21 cellular contexts compared by ENCODE assay signal in genomic region chr1:119068427-119068826, GRCh38.
A peak's percentile ranks its signal among the peaks of the same experiment; 100 is the strongest.
DNase-seq lines count a peak whose midpoint lies in the region; ATAC-seq, FAIRE-seq and TF ChIP-seq lines count a peak whose summit lies in the region.
"Had no signal": no experiment of that assay in that cellular context is flagged by ENCODE, and none has a peak within 500 bp of the region (broad histone marks: within the 10 kb centered on the region; RNA-seq: fewer than 3 reads in every experiment).

No MANE protein-coding gene starts in this region.

- no peaks in the 10 kb centered on the region for H3K27me3 Mint-ChIP-seq in neural crest cell (ENCODE audit: low read depth)

- peak overlapping the region; percentile 27; the same call in 1 of the 2 replicates for H3K4me2 ChIP-seq in K562 (ENCODE audit: insufficient read depth, low read length)
- H3K4me2 ChIP-seq: A549, PC-9 had no signal

- H3K9ac ChIP-seq in K562 (ENCODE audit: insufficient read depth in 1 of 2, low read depth in 2 of 2, low read length in 2 of 2), result 0 out of 4 replicates have a peak overlapping the region, but pooled peaks of 1 of the 2 experiments have one; percentile 4
- H3K9ac ChIP-seq: GM23248 had no signal

- no peaks in the 10 kb centered on the region for H3K79me2 ChIP-seq in K562 (ENCODE audit: control insufficient read depth, insufficient read depth, low read length)

- no peaks in the 10 kb centered on the region for H3K9me1 ChIP-seq in K562 (ENCODE audit: control insufficient read depth, insufficient read depth, low read length)

- H3K4me3 Mint-ChIP-seq in neural crest cell, result no peak overlapping the region

- TF ChIP-seq EP300 in K562 (IDR thresholded peaks at IDR 0.05; ENCODE audit: low read length) (no peak), tibial nerve (IDR thresholded peaks at IDR 0.05) (no peak)

- peak; percentile 29 for FAIRE-seq in K562 (lab: Jason Lieb, UNC)
- FAIRE-seq: A549 had no signal

- H3K27ac ChIP-seq in K562 (ENCODE audit: extremely low read depth, low read depth, low read length) (peak overlapping the region; percentile 31; the same call in 1 of the 3 replicates), tibial nerve (no peak overlapping the region)
- H3K27ac ChIP-seq: A549, C4-2B, GM23248, PC-9, SK-N-MC had no signal

- no peak for TF ChIP-seq CTCF in K562 (IDR thresholded peaks at IDR 0.05 in 2 of 3, conservative IDR thresholded peaks at IDR 0.05 in 1 of 3; ENCODE audit: insufficient read depth in 2 of 3, low read depth in 1 of 3, low read length in 3 of 3)
- no peak for TF ChIP-seq CTCF in neural crest cell (conservative IDR thresholded peaks at IDR 0.05)
- no peak for TF ChIP-seq CTCF in tibial nerve (IDR thresholded peaks at IDR 0.05)

- peaks cover 3% of the 10 kb centered on the region for H3K36me3 Mint-ChIP-seq in neural crest cell (ENCODE audit: low read depth)

- no peaks in the 10 kb centered on the region for H3K27me3 ChIP-seq in K562 (ENCODE audit: control insufficient read depth in 2 of 2, insufficient read depth in 2 of 2, low read length in 2 of 2)
- no peaks in the 10 kb centered on the region for H3K27me3 ChIP-seq in tibial nerve

- peak overlapping the region; percentile 30; the same call in 1 of the 2 replicates for H2AFZ ChIP-seq in K562 (ENCODE audit: low read depth, low read length)
- H2AFZ ChIP-seq: GM23248, PC-9 had no signal

- BruUV-seq in K562 (replicated peaks; lab: Mats Ljungman, UMichigan), result no TSS peak

- H3K4me1 ChIP-seq in K562 (replicated peaks in 1 of 2; ENCODE audit: control insufficient read depth in 2 of 2, insufficient read depth in 2 of 2, low read length in 2 of 2), result peaks cover 11 to 12% of the 10 kb centered on the region in 2 experiments; a peak in 4 of 5 replicates
- peaks cover 0 to 9% (median 4%) of the 10 kb centered on the region in 4 donors for H3K4me1 ChIP-seq in tibial nerve
- H3K4me1 ChIP-seq: A549 had no signal

- H4K20me1 ChIP-seq in K562 (replicated peaks; ENCODE audit: control insufficient read depth, insufficient read depth, low read length), result no peaks in the 10 kb centered on the region

- POLR2A ChIA-PET in K562 (lab: Yijun Ruan, JAX), result interaction anchor here (1.2 kb wide), 1 partner anchor 12 kb away, joined by 4 read pairs; no protein-coding TSS in a partner anchor

- TF ChIP-seq POLR2A in K562 (conservative IDR thresholded peaks at IDR 0.05) (no peak), tibial nerve (IDR thresholded peaks at IDR 0.05) (no peak)

- H3K27ac Mint-ChIP-seq in neural crest cell (ENCODE audit: unreplicated experiment), result peak overlapping the region; percentile 40

- CTCF ChIA-PET in K562 (lab: Yijun Ruan, JAX; ENCODE audit: low intra/inter-chr PET ratio), result no interaction called here

- WGBS in K562 (ENCODE audit: insufficient coverage, low coverage, missing lambda C conversion rate), result 14% methylated on average over 4 of the region's 4 CpGs
- 64 to 65% methylated on average over 4 of the region's 4 CpGs for WGBS in tibial nerve, 2 donors

- no peaks in the 10 kb centered on the region for H3K9me3 ChIP-seq in K562 (replicated peaks; ENCODE audit: control insufficient read depth, insufficient read depth, low read depth, low read length)
- H3K9me3 ChIP-seq in tibial nerve, result no peaks in the 10 kb centered on the region
- H3K9me3 ChIP-seq: A549 had no signal

- in situ Hi-C loops in K562 (cut with MboI), result no loop called here

- no peak for TF ChIP-seq RAD21 in K562 (CRISPR knock-in tag; conservative IDR thresholded peaks at IDR 0.05 in 1 of 2, IDR thresholded peaks at IDR 0.05 in 1 of 2)

- intact Hi-C loops in K562 (cut with micrococcal nuclease), result no loop called here

- peaks cover 4% of the 10 kb centered on the region for H3K9me3 Mint-ChIP-seq in neural crest cell

- no peak overlapping the region for H3K4me3 ChIP-seq in K562
- no peak overlapping the region for H3K4me3 ChIP-seq in tibial nerve
- H3K4me3 ChIP-seq: A549, GM23248, PC-9, SK-N-MC had no signal

- H3K36me3 ChIP-seq in K562 (ENCODE audit: control insufficient read depth, insufficient read depth, low read length), result no peaks in the 10 kb centered on the region
- peaks cover 0 to 7% (median 0%) of the 10 kb centered on the region in 3 donors for H3K36me3 ChIP-seq in tibial nerve

- no peaks in the 10 kb centered on the region for H3K4me1 Mint-ChIP-seq in neural crest cell

- DNase-seq in EH (ENCODE audit: low read depth), result peak; percentile 28
- DNase-seq in NCI-H446 (lab: John Stamatoyannopoulos, UW), result peak; percentile 54 to 64
- peak in 3 of 4 experiments; percentile 18 to 62 (median 47) for DNase-seq in K562 (ENCODE audit: extremely low read depth in 1 of 4, low spot score in 3 of 4)
- DNase-seq in neural crest cell (ENCODE audit: low read depth, low spot score), result no peak
- no peak for DNase-seq in T-helper 2 cell
- DNase-seq in RPMI8226, result no peak
- no peak for DNase-seq in tibial nerve (ENCODE audit: low spot score in 2 of 2)
- DNase-seq: COR-L47, GM23248, NCI-H1048, NCI-H1436 treated with DMSO at 0.1 percent for 48 hours, NCI-H2029 treated with DMSO at 0.1 percent for 48 hours, NCI-H2171 treated with DMSO at 0.1 percent for 48 hours, NCI-H510A, NCI-H82, PC-9 had no signal

- peak; percentile 91 for ATAC-seq in K562
- ATAC-seq: A549, HCT116, Right ventricle myocardium inferior had no signal

TF ChIP-seq in K562, 482 proteins besides CTCF, POLR2A, EP300 and RAD21 (continues in another document):
- TF ChIP-seq TAL1 (IDR thresholded peaks at IDR 0.05), result peak; percentile 23; the same call in 1 of the 2 replicates
- no peak for TF ChIP-seq ZNF592 (IDR thresholded peaks at IDR 0.05)
- TF ChIP-seq ARID3A (IDR thresholded peaks at IDR 0.05; ENCODE audit: borderline replicate concordance, low read depth, low read length), result no peak
- no peak for TF ChIP-seq ZNF263 (CRISPR knock-in tag; IDR thresholded peaks at IDR 0.05; ENCODE audit: borderline replicate concordance)
- TF ChIP-seq PHB2 (IDR thresholded peaks at IDR 0.05; ENCODE audit: low read depth), result no peak
- no peak for TF ChIP-seq NR4A1 (CRISPR knock-in tag; IDR thresholded peaks at IDR 0.05)
- TF ChIP-seq NR4A1 (tag; IDR thresholded peaks at IDR 0.05), result no peak
- 0 out of 2 replicates have a peak, but pooled peaks have one; percentile 35 for TF ChIP-seq DPF2 (IDR thresholded peaks at IDR 0.05)
- 0 out of 2 replicates have a peak, but pooled peaks have one; percentile 13 for TF ChIP-seq ESRRA (IDR thresholded peaks at IDR 0.05; ENCODE audit: borderline replicate concordance, low read depth)
- peak; percentile 51 for TF ChIP-seq ARID1B (IDR thresholded peaks at IDR 0.05)
- no peak for TF ChIP-seq DDX20 (tag; IDR thresholded peaks at IDR 0.05; ENCODE audit: low read depth)

Comparison
In these comparisons a context has a peak if more than half of its experiments do, and no peak if none do; other contexts are left out.
1. DNase-seq: peak in EH (single experiment), NCI-H446 (2 of 2) and K562 (3 of 4); none in neural crest cell (single experiment), T-helper 2 cell (0 of 5), RPMI8226 (single experiment) and tibial nerve (0 of 2).